Comparison of ENCODE assay signal across 24 cellular contexts in genomic region chr13:39461685-39462266, GRCh38.
DNase-seq lines count a peak whose midpoint lies in the region; ATAC-seq and TF ChIP-seq lines count a peak whose summit lies in the region.
"Had no signal": no experiment of that assay in that cellular context is flagged by ENCODE, and none has a peak within 500 bp of the region (broad histone marks: within the 10 kb centered on the region; RNA-seq: fewer than 3 reads in every experiment).

No MANE protein-coding gene starts in this region.

- H3K36me3 ChIP-seq in left ventricle myocardium inferior = no peaks in the 10 kb centered on the region
- H3K36me3 ChIP-seq: tibial nerve had no signal

- CTCF ChIA-PET in AG04449 (lab: Yijun Ruan, JAX) = interaction anchor here (1.9 kb wide), 1 partner anchor 46 kb away, joined by 5 read pairs; no protein-coding TSS in a partner anchor

- TF ChIP-seq CTCF in AG04449 (IDR thresholded peaks at IDR 0.05; ENCODE audit: insufficient read depth, low read length, missing control alignments) = no peak
- no peak for TF ChIP-seq CTCF in HFFc6 (IDR thresholded peaks at IDR 0.05)
- no peak for TF ChIP-seq CTCF in left ventricle myocardium inferior (IDR thresholded peaks at IDR 0.05; ENCODE audit: borderline replicate concordance)
- TF ChIP-seq CTCF in nephron (IDR thresholded peaks at IDR 0.05; ENCODE audit: unreplicated experiment in 3 of 3) = no peak

- POLR2A ChIA-PET in AG04449 (lab: Yijun Ruan, JAX) = interaction anchor here (0.5 to 0.6 kb wide), 2 partner anchors 48 to 69 kb away, joined by 3 to 4 read pairs; no protein-coding TSS in a partner anchor

- H3K4me3 ChIP-seq in AG04449 (ENCODE audit: low read depth, low read length) (no peak overlapping the region), left ventricle myocardium inferior (peak overlapping the region; percentile 26)
- H3K4me3 ChIP-seq: skin epidermis, tibial nerve had no signal

- intact Hi-C loops in left ventricle myocardium inferior (cut with micrococcal nuclease) = no loop called here

- H3K4me1 ChIP-seq in left ventricle myocardium inferior = peaks cover 80% of the 10 kb centered on the region

- H3K36me3 Mint-ChIP-seq in HFFc6 (ENCODE audit: low read depth) (0 out of 2 replicates have a peak, but pooled peaks cover 4% of the 10 kb centered on the region), nephron (ENCODE audit: low read depth) (no peaks in the 10 kb centered on the region)
- H3K36me3 Mint-ChIP-seq: activated naive CD8-positive, alpha-beta T cell treated with anti-CD3 and anti-CD28 coated beads, Interleukin-2, amount 10 ng/mL, durations not matched to agents 7 days and 5 days; CD8-positive, alpha-beta memory T cell had no signal

- H3K27me3 ChIP-seq in left ventricle myocardium inferior (ENCODE audit: low read depth) = no peaks in the 10 kb centered on the region
- H3K27me3 ChIP-seq: tibial nerve had no signal

- H3K27me3 Mint-ChIP-seq in HFFc6 (ENCODE audit: insufficient read depth) (no peaks in the 10 kb centered on the region; the same call in 1 of the 2 replicates), nephron (ENCODE audit: low read depth) (no peaks in the 10 kb centered on the region)

- H3K4me1 Mint-ChIP-seq in HFFc6 (ENCODE audit: low read depth) (peaks cover 23% of the 10 kb centered on the region), nephron (peaks cover 50% of the 10 kb centered on the region)
- H3K4me1 Mint-ChIP-seq: activated naive CD8-positive, alpha-beta T cell treated with anti-CD3 and anti-CD28 coated beads, Interleukin-2, amount 10 ng/mL, durations not matched to agents 7 days and 5 days; CD8-positive, alpha-beta memory T cell had no signal

- peak overlapping the region; percentile 70 for H3K27ac ChIP-seq in left ventricle myocardium inferior (replicated peaks)
- H3K27ac ChIP-seq: RWPE1, skin epidermis, tibial nerve, VCaP had no signal

- H3K9me3 Mint-ChIP-seq in HFFc6 = no peaks in the 10 kb centered on the region
- no peaks in the 10 kb centered on the region for H3K9me3 Mint-ChIP-seq in nephron
- H3K9me3 Mint-ChIP-seq: activated naive CD8-positive, alpha-beta T cell treated with anti-CD3 and anti-CD28 coated beads, Interleukin-2, amount 10 ng/mL, durations not matched to agents 7 days and 5 days; T-helper 2 cell treated with Interferon-gamma antibody and Interleukin-4, amounts not matched to agents 5 μg/mL and 100 μg/mL, for 36 hours had no signal

- no peak for ATAC-seq in GM18867 (IDR thresholded peaks at IDR 0.05; ENCODE audit: unreplicated experiment)
- no peak for ATAC-seq in stimulated activated naive CD8-positive, alpha-beta T cell treated with anti-CD3 and anti-CD28 coated beads, Interleukin-15, Interleukin-2, amounts not matched to agents 100 U/mL and 50 U/mL, for 24 hours

- H3K27ac Mint-ChIP-seq in HFFc6 (peak overlapping the region; percentile 64), nephron (peak overlapping the region; percentile 48 to 81 (median 62))
- H3K27ac Mint-ChIP-seq: activated naive CD8-positive, alpha-beta T cell treated with anti-CD3 and anti-CD28 coated beads, Interleukin-2, amount 10 ng/mL, durations not matched to agents 7 days and 5 days; CD8-positive, alpha-beta memory T cell; T-helper 2 cell treated with Interferon-gamma antibody and Interleukin-4, amounts not matched to agents 5 μg/mL and 100 μg/mL, for 36 hours had no signal

- DNase-seq in AG04449 (ENCODE audit: low read depth, low spot score) (peak; percentile 16), HFFc6 (no peak), left ventricle myocardium inferior (no peak), T1000 (lab: John Stamatoyannopoulos, UW) (no peak), UCSD-AML1 (lab: John Stamatoyannopoulos, UW; ENCODE audit: unreplicated experiment) (no peak)
- no peak for DNase-seq in stimulated activated naive CD8-positive, alpha-beta T cell treated with anti-CD3 and anti-CD28 coated beads, Interleukin-15, Interleukin-2, amounts not matched to agents 100 U/mL and 50 U/mL, for 24 hours
- DNase-seq: activated CD4-positive, alpha-beta T cell treated with anti-CD3 and anti-CD28 coated beads for 4 hours; activated CD8-positive, alpha-beta memory T cell treated with anti-CD3 and anti-CD28 coated beads for 24 hours; activated effector memory CD4-positive, alpha-beta T cell treated with anti-CD3 and anti-CD28 coated beads, Interleukin-2, amount 50 U/mL, for 16 hours; activated naive CD8-positive, alpha-beta T cell treated with anti-CD3 and anti-CD28 coated beads, Interleukin-2, amount 10 ng/mL, durations not matched to agents 7 days and 5 days; activated T-cell treated with anti-CD3 and anti-CD28 coated beads, Interleukin-2, amount 50 U/mL, for 1 hour; CD8-positive, alpha-beta memory T cell; Karpas-422; NCI-H1436; NCI-H2107; NCI-H446 treated with DMSO at 0.1 percent for 48 hours; stimulated activated CD4-positive, alpha-beta T cell treated with anti-CD3 and anti-CD28 coated beads, Interleukin-2, amount 100 ng/mL, for 24 hours had no signal

- H3K9me3 ChIP-seq in left ventricle myocardium inferior (replicated peaks) = peaks cover 6% of the 10 kb centered on the region

- H3K4me3 Mint-ChIP-seq in HFFc6 (no peak overlapping the region), nephron (no peak overlapping the region)
- H3K4me3 Mint-ChIP-seq: activated naive CD8-positive, alpha-beta T cell treated with anti-CD3 and anti-CD28 coated beads, Interleukin-2, amount 10 ng/mL, durations not matched to agents 7 days and 5 days; CD8-positive, alpha-beta memory T cell; T-helper 2 cell treated with Interferon-gamma antibody and Interleukin-4, amounts not matched to agents 5 μg/mL and 100 μg/mL, for 36 hours had no signal
